Comparison of ENCODE assay signal across 14 cellular contexts in genomic region chr16:17459903-17460521, GRCh38. TPM values are rescaled to one million over a fixed set of nuclear protein-coding genes. Genes with fewer than 3 reads are reported as not detected.
DNase-seq lines count a peak whose midpoint lies in the region; ATAC-seq and TF ChIP-seq lines count a peak whose summit lies in the region.
"Had no signal": no experiment of that assay in that cellular context is flagged by ENCODE, and none has a peak within 500 bp of the region (broad histone marks: within the 10 kb centered on the region; RNA-seq: fewer than 3 reads in every experiment).

No MANE protein-coding gene starts in this region.

- peaks cover 80% of the 10 kb centered on the region for H3K79me2 ChIP-seq in OCI-LY7 (ENCODE audit: insufficient read depth, low read depth, low read length)

- POLR2A ChIA-PET in OCI-LY7 (lab: Charles Lee) = interaction anchor here (0.6 to 3.4 kb wide), 12 partner anchors 8 to 178 kb away, joined by 3 to 18 read pairs (median 4); no protein-coding TSS in a partner anchor
- POLR2A ChIA-PET in CD4-positive, alpha-beta memory T cell (lab: Charles Lee; ENCODE audit: partially characterized antibody) = interaction anchor here (1.4 kb wide), 1 partner anchor 11 kb away, joined by 4 read pairs; no protein-coding TSS in a partner anchor

- CTCF ChIA-PET in OCI-LY7 (lab: Charles Lee; ENCODE audit: unreplicated experiment) = interaction anchor here (0.9 to 1.8 kb wide), 3 partner anchors 10 to 90 kb away, joined by 3 to 5 read pairs (median 4); no protein-coding TSS in a partner anchor
- CTCF ChIA-PET in CD4-positive, alpha-beta memory T cell (lab: Charles Lee; ENCODE audit: partially characterized antibody) = no interaction called here

- peak overlapping the region; percentile 21; the same call in 1 of the 2 replicates for H2AFZ ChIP-seq in OCI-LY7 (ENCODE audit: low read length)

- no peaks in the 10 kb centered on the region for H3K9me2 ChIP-seq in OCI-LY7 (ENCODE audit: insufficient read depth, low read length)

- peak; percentile 92 for DNase-seq in OCI-LY7 (ENCODE audit: low spot score)
- DNase-seq in progenitor cell of endocrine pancreas (ENCODE audit: low spot score, unreplicated experiment) = no peak
- DNase-seq in CD4-positive, alpha-beta memory T cell = no peak
- DNase-seq in stimulated activated effector memory CD8-positive, alpha-beta T cell treated with anti-CD3 and anti-CD28 coated beads, Interleukin-12 subunit alpha, Interleukin-12 subunit beta, amount 100 ng/mL, for 72 hours (ENCODE audit: low spot score in 2 of 2) = no peak
- DNase-seq in mesenteric fat pad (ENCODE audit: low spot score) = no peak
- DNase-seq: activated CD8-positive, alpha-beta memory T cell treated with anti-CD3 and anti-CD28 coated beads, Interleukin-2, amount 10 ng/mL, durations not matched to agents 7 days and 5 days; effector CD8-positive, alpha-beta T cell; NCI-H1105; right lobe of liver; upper lobe of left lung had no signal

- no peak overlapping the region for H3K4me3 Mint-ChIP-seq in progenitor cell of endocrine pancreas (ENCODE audit: low read depth)
- no peak overlapping the region for H3K4me3 Mint-ChIP-seq in CD4-positive, alpha-beta memory T cell
- no peak overlapping the region for H3K4me3 Mint-ChIP-seq in stimulated activated effector memory CD8-positive, alpha-beta T cell treated with anti-CD3 and anti-CD28 coated beads, Interleukin-12 subunit alpha, Interleukin-12 subunit beta, amount 100 ng/mL, for 72 hours
- H3K4me3 Mint-ChIP-seq: activated CD8-positive, alpha-beta memory T cell treated with anti-CD3 and anti-CD28 coated beads, Interleukin-2, amount 10 ng/mL, durations not matched to agents 7 days and 5 days had no signal

- H3K9me3 ChIP-seq in OCI-LY7 (ENCODE audit: low read length) = no peaks in the 10 kb centered on the region
- H3K9me3 ChIP-seq in CD4-positive, alpha-beta memory T cell (ENCODE audit: control insufficient read depth in 1 of 2, low read length in 2 of 2) = no peaks in the 10 kb centered on the region
- H3K9me3 ChIP-seq: HAP-1, right lobe of liver, upper lobe of left lung had no signal

- no TSS peak for BruUV-seq in OCI-LY7 (replicated peaks; lab: Mats Ljungman, UMichigan)

- peak overlapping the region; percentile 94 for H3K27ac ChIP-seq in OCI-LY7 (ENCODE audit: low read depth, low read length, poor library complexity, severe bottlenecking)
- no peak overlapping the region for H3K27ac ChIP-seq in CD4-positive, alpha-beta memory T cell (ENCODE audit: low read depth, low read length)
- H3K27ac ChIP-seq: right lobe of liver, upper lobe of left lung had no signal

- no peaks in the 10 kb centered on the region for H3K27me3 ChIP-seq in CD4-positive, alpha-beta memory T cell (ENCODE audit: insufficient read depth, low read length)
- H3K27me3 ChIP-seq: right lobe of liver, upper lobe of left lung had no signal

- H3K27ac Mint-ChIP-seq in progenitor cell of endocrine pancreas = peak overlapping the region; percentile 62
- peak overlapping the region in 2 of 7 donors; percentile 5 to 16 for H3K27ac Mint-ChIP-seq in CD4-positive, alpha-beta memory T cell
- H3K27ac Mint-ChIP-seq in stimulated activated effector memory CD8-positive, alpha-beta T cell treated with anti-CD3 and anti-CD28 coated beads, Interleukin-12 subunit alpha, Interleukin-12 subunit beta, amount 100 ng/mL, for 72 hours = no peak overlapping the region
- H3K27ac Mint-ChIP-seq: activated CD8-positive, alpha-beta memory T cell treated with anti-CD3 and anti-CD28 coated beads, Interleukin-2, amount 10 ng/mL, durations not matched to agents 7 days and 5 days had no signal

- no peaks in the 10 kb centered on the region for H3K27me3 Mint-ChIP-seq in progenitor cell of endocrine pancreas
- no peaks in the 10 kb centered on the region for H3K27me3 Mint-ChIP-seq in CD4-positive, alpha-beta memory T cell
- H3K27me3 Mint-ChIP-seq: activated CD8-positive, alpha-beta memory T cell treated with anti-CD3 and anti-CD28 coated beads, Interleukin-2, amount 10 ng/mL, durations not matched to agents 7 days and 5 days had no signal

- intact Hi-C loops in OCI-LY7 (cut with micrococcal nuclease; ENCODE audit: unreplicated experiment) = loop anchor here (1.0 to 5.0 kb wide), 3 partner anchors 11 to 203 kb away; no protein-coding TSS in a partner anchor
- intact Hi-C loops in CD4-positive, alpha-beta memory T cell (cut with micrococcal nuclease) = no loop called here

- no peaks in the 10 kb centered on the region for H4K20me1 ChIP-seq in OCI-LY7 (ENCODE audit: insufficient read depth, low read length)

- peaks cover 13% of the 10 kb centered on the region for H3K36me3 Mint-ChIP-seq in progenitor cell of endocrine pancreas (ENCODE audit: insufficient read depth)
- H3K36me3 Mint-ChIP-seq in CD4-positive, alpha-beta memory T cell = peaks cover 0 to 24% of the 10 kb centered on the region in 2 donors
- peaks cover 9% of the 10 kb centered on the region for H3K36me3 Mint-ChIP-seq in stimulated activated effector memory CD8-positive, alpha-beta T cell treated with anti-CD3 and anti-CD28 coated beads, Interleukin-12 subunit alpha, Interleukin-12 subunit beta, amount 100 ng/mL, for 72 hours

- peaks cover 3% of the 10 kb centered on the region for H3K4me1 Mint-ChIP-seq in progenitor cell of endocrine pancreas (ENCODE audit: low read depth)
- H3K4me1 Mint-ChIP-seq in CD4-positive, alpha-beta memory T cell = peaks cover 24 to 45% (median 35%) of the 10 kb centered on the region in 4 donors
- peaks cover 39% of the 10 kb centered on the region for H3K4me1 Mint-ChIP-seq in stimulated activated effector memory CD8-positive, alpha-beta T cell treated with anti-CD3 and anti-CD28 coated beads, Interleukin-12 subunit alpha, Interleukin-12 subunit beta, amount 100 ng/mL, for 72 hours

- peaks cover 52% of the 10 kb centered on the region for H3K36me3 ChIP-seq in OCI-LY7 (ENCODE audit: insufficient read depth, low read length)
- H3K36me3 ChIP-seq in CD4-positive, alpha-beta memory T cell (ENCODE audit: insufficient read depth, low read length) = no peaks in the 10 kb centered on the region
- H3K36me3 ChIP-seq: HAP-1, right lobe of liver, upper lobe of left lung had no signal

- H3K9me3 Mint-ChIP-seq in progenitor cell of endocrine pancreas (ENCODE audit: low read depth) = peaks cover 11% of the 10 kb centered on the region
- H3K9me3 Mint-ChIP-seq in CD4-positive, alpha-beta memory T cell = no peaks in the 10 kb centered on the region
- H3K9me3 Mint-ChIP-seq in stimulated activated effector memory CD8-positive, alpha-beta T cell treated with anti-CD3 and anti-CD28 coated beads, Interleukin-12 subunit alpha, Interleukin-12 subunit beta, amount 100 ng/mL, for 72 hours = no peaks in the 10 kb centered on the region

- ATAC-seq in GM18868 (IDR thresholded peaks at IDR 0.05; ENCODE audit: unreplicated experiment) = peak; percentile 64
- ATAC-seq in HG02759 (IDR thresholded peaks at IDR 0.05; ENCODE audit: unreplicated experiment) = peak; percentile 62
- ATAC-seq in GM19452 (IDR thresholded peaks at IDR 0.05; ENCODE audit: unreplicated experiment) = no peak
- no peak for ATAC-seq in stimulated activated effector memory CD8-positive, alpha-beta T cell treated with anti-CD3 and anti-CD28 coated beads, Interleukin-12 subunit alpha, Interleukin-12 subunit beta, amount 100 ng/mL, for 72 hours
- ATAC-seq: activated CD8-positive, alpha-beta memory T cell treated with anti-CD3 and anti-CD28 coated beads, Interleukin-2, amount 10 ng/mL, durations not matched to agents 7 days and 5 days; right lobe of liver had no signal

- H3K4me3 ChIP-seq in OCI-LY7 (ENCODE audit: low read depth, low read length, poor library complexity, severe bottlenecking) = peak overlapping the region; percentile 59
- H3K4me3 ChIP-seq in CD4-positive, alpha-beta memory T cell (ENCODE audit: low read length in 2 of 2) = no peak overlapping the region
- H3K4me3 ChIP-seq: HAP-1, right lobe of liver, upper lobe of left lung had no signal

- peak overlapping the region; percentile 83 for H3K4me2 ChIP-seq in OCI-LY7 (ENCODE audit: low read length)

- no peak for TF ChIP-seq CTCF in OCI-LY7 (conservative IDR thresholded peaks at IDR 0.05; ENCODE audit: low read length)
- no peak for TF ChIP-seq CTCF in progenitor cell of endocrine pancreas (IDR thresholded peaks at IDR 0.05; ENCODE audit: unreplicated experiment)

- H3K4me1 ChIP-seq in OCI-LY7 (ENCODE audit: insufficient read depth, low read length, poor library complexity, severe bottlenecking) = peaks cover 74% of the 10 kb centered on the region
- H3K4me1 ChIP-seq in CD4-positive, alpha-beta memory T cell (ENCODE audit: insufficient read depth, low read length) = peaks cover 16% of the 10 kb centered on the region
- H3K4me1 ChIP-seq: HAP-1, right lobe of liver had no signal

RNA-seq across cellular contexts. Expression of gene XYLT1, which starts 10.7 kb away (rescaled TPM):
- total RNA-seq in OCI-LY7 (2014; rRNA removed; shearing (Covaris generic)) = 22.7 and 36.3 TPM in 2 replicates
- total RNA-seq in OCI-LY7 (2022) (42.1 and 50.0 TPM in 2 replicates), progenitor cell of endocrine pancreas (10.9 and 12.3 TPM in 2 replicates), mesenteric fat pad (59.1 TPM)
- 10 to 100 TPM; 46.3 to 48.5 TPM for total RNA-seq in CD4-positive, alpha-beta memory T cell
- polyA plus RNA-seq in CD4-positive, alpha-beta memory T cell = 1 to 10 TPM; 1.4 to 2.8 TPM

Comparison
In these comparisons a context has a peak if more than half of its experiments do, and no peak if none do; other contexts are left out.
1. ATAC-seq: peak in GM18868 (single experiment) and HG02759 (single experiment); none in GM19452 (single experiment) and stimulated activated effector memory CD8-positive, alpha-beta T cell treated with anti-CD3 and anti-CD28 coated beads, Interleukin-12 subunit alpha, Interleukin-12 subunit beta, amount 100 ng/mL, for 72 hours (single experiment).